In the genomic region with DNA sequence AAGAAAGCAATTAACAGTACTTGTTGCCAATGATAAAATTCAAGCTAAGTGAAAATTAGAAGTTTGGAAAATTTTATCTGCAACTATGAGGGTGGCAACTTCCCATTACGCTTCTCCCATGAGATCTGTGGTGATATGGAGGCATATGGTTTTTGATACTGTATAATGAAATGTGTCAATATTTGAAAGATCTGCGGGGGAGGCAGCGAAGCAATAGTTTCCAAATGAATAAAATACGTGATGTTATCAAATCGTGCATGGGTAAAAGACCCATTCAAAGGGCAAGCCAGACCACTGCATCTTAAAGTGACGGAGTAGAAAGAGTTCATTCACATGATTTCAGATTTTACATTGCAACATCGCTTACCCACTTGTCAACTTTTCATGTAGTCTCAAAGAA, we compare ENCODE assay signal across 18 cellular contexts.
"Had no signal": no experiment of that assay in that cellular context is flagged by ENCODE, and none has a peak within 500 bp of the region (broad histone marks: within the 10 kb centered on the region; RNA-seq: fewer than 3 reads in every experiment).

No MANE protein-coding gene starts in this region.

- H3K36me3 ChIP-seq: colonic mucosa, spleen, tibial artery had no signal

- DNase-seq: activated CD8-positive, alpha-beta memory T cell treated with anti-CD3 and anti-CD28 coated beads for 24 hours; activated CD8-positive, alpha-beta memory T cell treated with anti-CD3 and anti-CD28 coated beads, Interleukin-2, amount 50 U/mL, for 48 hours; activated naive CD4-positive, alpha-beta T cell treated with Interleukin-2 at 50 U/mL for 16 hours; aorta; colonic mucosa; foreskin fibroblast; left ventricle myocardium superior; occipital lobe; retina; spleen; substantia nigra; T-helper 1 cell; T1000; tibial artery had no signal

- H3K27ac ChIP-seq: colonic mucosa, epithelial cell of prostate, SK-N-MC, spleen, tibial artery had no signal

- H3K27me3 ChIP-seq: colonic mucosa, spleen had no signal

- H3K4me3 Mint-ChIP-seq: central memory CD8-positive, alpha-beta T cell; endodermal cell had no signal

- H3K4me1 ChIP-seq: colonic mucosa, tibial artery had no signal

- H3K4me3 ChIP-seq: colonic mucosa, SK-N-MC, spleen, tibial artery had no signal

- H3K4me1 Mint-ChIP-seq: central memory CD8-positive, alpha-beta T cell had no signal

- H3K9me3 Mint-ChIP-seq: central memory CD8-positive, alpha-beta T cell; endodermal cell had no signal

- H3K9me3 ChIP-seq: colonic mucosa, spleen, tibial artery had no signal

- H3K27ac Mint-ChIP-seq: endodermal cell had no signal

- ATAC-seq: left ventricle myocardium superior had no signal
